10 cellular contexts compared by ENCODE assay signal in the genomic region with DNA sequence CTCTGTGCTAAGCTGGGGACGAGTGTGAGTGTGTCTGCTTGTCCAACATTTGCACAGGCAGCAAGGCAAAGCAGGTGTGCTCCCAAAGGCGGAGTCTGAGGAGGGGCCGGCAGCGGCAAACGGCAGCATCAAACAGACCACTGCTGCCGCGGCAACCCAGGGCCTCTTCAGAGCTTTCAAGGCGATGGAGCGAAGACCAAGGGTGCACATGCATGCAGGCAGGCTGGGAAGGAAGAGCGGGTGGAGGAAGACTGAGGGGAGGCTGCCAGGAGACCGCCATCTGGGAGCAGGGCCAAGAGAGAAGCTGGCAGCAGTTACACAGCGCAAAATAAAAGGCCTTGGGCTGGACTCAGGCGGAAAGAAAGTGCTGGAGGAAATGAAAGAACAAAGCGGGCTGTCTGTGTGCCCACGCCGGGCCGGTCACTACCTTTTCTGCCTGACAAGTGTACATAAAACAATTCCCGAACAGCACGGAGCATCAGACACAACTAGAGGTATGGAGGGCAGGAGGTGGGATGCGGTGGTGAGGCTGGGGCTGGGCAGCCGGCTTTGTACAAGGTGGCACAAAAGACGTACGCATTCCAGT. TPM values are rescaled to one million over a fixed set of nuclear protein-coding genes. Genes with fewer than 3 reads are reported as not detected.
DNase-seq lines count a peak whose midpoint lies in the region; ATAC-seq and TF ChIP-seq lines count a peak whose summit lies in the region.
"Had no signal": no experiment of that assay in that cellular context is flagged by ENCODE, and none has a peak within 500 bp of the region (broad histone marks: within the 10 kb centered on the region; RNA-seq: fewer than 3 reads in every experiment).

No MANE protein-coding gene starts in this region.

- no peak overlapping the region for H4K5ac ChIP-seq in mesendoderm (ENCODE audit: low read length)

- no peak for TF ChIP-seq CTCF in coronary artery (IDR thresholded peaks at IDR 0.05)

- H3K4ac ChIP-seq in mesendoderm (ENCODE audit: low read depth, low read length): no peak overlapping the region

- ATAC-seq in HG02610 (IDR thresholded peaks at IDR 0.05; ENCODE audit: unreplicated experiment): no peak
- ATAC-seq: GM12878 had no signal

- no peaks in the 10 kb centered on the region for H3K79me1 ChIP-seq in mesendoderm (ENCODE audit: low read length)

- H3K4me3 ChIP-seq in coronary artery: peak overlapping the region; percentile 23
- no peak overlapping the region for H3K4me3 ChIP-seq in mesendoderm (ENCODE audit: low read length)
- H3K4me3 ChIP-seq: GM12878 had no signal

- no peak overlapping the region for H2AK5ac ChIP-seq in mesendoderm (ENCODE audit: low read length)

- in situ Hi-C loops in KBM-7 (cut with MboI; ENCODE audit: low pct_unique_long_range_greater_than_20kb, low sequenced_read_pairs): no loop called here

- no peaks in the 10 kb centered on the region for H3K4me1 ChIP-seq in mesendoderm (ENCODE audit: control insufficient read depth, low read depth, low read length)

- no CpG with 5 or more reads among the region's 23 CpGs for WGBS in mesendoderm (ENCODE audit: extremely low coverage, insufficient coverage, low lambda C conversion rate)

- no peak overlapping the region for H3K4me2 ChIP-seq in mesendoderm (ENCODE audit: low read length)

- H3K36me3 ChIP-seq in mesendoderm (ENCODE audit: control insufficient read depth, insufficient read depth, low read length): peaks cover 5% of the 10 kb centered on the region

- no peak overlapping the region for H4K8ac ChIP-seq in mesendoderm (ENCODE audit: low read depth, low read length)

- H3K27me3 ChIP-seq in mesendoderm (ENCODE audit: insufficient read depth, low read length, poor library complexity): no peaks in the 10 kb centered on the region

- H3K79me2 ChIP-seq in mesendoderm (ENCODE audit: control insufficient read depth, insufficient read depth, low read length): no peaks in the 10 kb centered on the region

- no peak overlapping the region for H2BK5ac ChIP-seq in mesendoderm (ENCODE audit: low read length)

- no peak overlapping the region for H2BK120ac ChIP-seq in mesendoderm (ENCODE audit: low read depth, low read length)

- peak in 11 of 14 donors; percentile 26 to 86 (median 73) for DNase-seq in C1 segment of cervical spinal cord (lab: John Stamatoyannopoulos, UW)
- peak; percentile 32 for DNase-seq in NCI-H2029 treated with DMSO at 0.1 percent for 48 hours (lab: John Stamatoyannopoulos, UW)
- peak; percentile 84 for DNase-seq in coronary artery (ENCODE audit: low spot score)
- DNase-seq in mesendoderm: peak; percentile 26
- no peak for DNase-seq in KBM-7
- DNase-seq in UCSD-AML1 (lab: John Stamatoyannopoulos, UW; ENCODE audit: unreplicated experiment): no peak
- DNase-seq in NCI-H146 treated with DMSO at 0.1 percent for 48 hours (lab: John Stamatoyannopoulos, UW; ENCODE audit: unreplicated experiment): no peak
- DNase-seq: activated B cell treated with CpG ODN at 0.5 μM for 24 hours had no signal

- no peak overlapping the region for H3K18ac ChIP-seq in mesendoderm (ENCODE audit: low read length)

- peak overlapping the region; percentile 59 to 92 for H3K27ac ChIP-seq in coronary artery
- H3K27ac ChIP-seq in mesendoderm (ENCODE audit: low read depth, low read length): no peak overlapping the region

- no peak overlapping the region for H2BK15ac ChIP-seq in mesendoderm (replicated peaks; ENCODE audit: low read depth)

- no peak overlapping the region for H3K23ac ChIP-seq in mesendoderm (ENCODE audit: low read length)

- H3K56ac ChIP-seq in mesendoderm (ENCODE audit: low read length): no peak overlapping the region

- no peak overlapping the region for H3K9ac ChIP-seq in mesendoderm (ENCODE audit: low read length)

RNA-seq across cellular contexts. Expression of gene TIMM22, which starts 8.5 kb away (rescaled TPM):
- polyA plus RNA-seq in mesendoderm (2013, experiment 1 of 2): 16.4 TPM
- polyA plus RNA-seq in mesendoderm (2013, experiment 2 of 2): 16.9 TPM

RNA-seq across cellular contexts. Expression of gene NXN, which starts 25.9 kb away (rescaled TPM):
- 125 TPM for polyA plus RNA-seq in mesendoderm (2013, experiment 1 of 2)
- 122 TPM for polyA plus RNA-seq in mesendoderm (2013, experiment 2 of 2)

Comparison
In these comparisons a context has a peak if more than half of its experiments do, and no peak if none do; other contexts are left out.
1. DNase-seq: peak in C1 segment of cervical spinal cord (11 of 14), NCI-H2029 treated with DMSO at 0.1 percent for 48 hours (single experiment), coronary artery (single experiment) and mesendoderm (single experiment); none in KBM-7 (single experiment), UCSD-AML1 (single experiment) and NCI-H146 treated with DMSO at 0.1 percent for 48 hours (single experiment).